In genomic region chr12:2961705-2962104, GRCh38 we compare ENCODE assay signal across 19 cellular contexts. TPM values are rescaled to one million over a fixed set of nuclear protein-coding genes. Genes with fewer than 3 reads are reported as not detected.
DNase-seq lines count a peak whose midpoint lies in the region; ATAC-seq and TF ChIP-seq lines count a peak whose summit lies in the region.
"Had no signal": no experiment of that assay in that cellular context is flagged by ENCODE, and none has a peak within 500 bp of the region (broad histone marks: within the 10 kb centered on the region; RNA-seq: fewer than 3 reads in every experiment).

No MANE protein-coding gene starts in this region.

- peaks cover 47% of the 10 kb centered on the region for H3K4me1 Mint-ChIP-seq in endodermal cell
- H3K4me1 Mint-ChIP-seq in nephron, result peaks cover 43% of the 10 kb centered on the region

- no peak for ATAC-seq in HG02852 (IDR thresholded peaks at IDR 0.05; ENCODE audit: unreplicated experiment)
- ATAC-seq: activated CD4-positive, alpha-beta T cell treated with anti-CD3 and anti-CD28 coated beads for 36 hours; natural killer cell; right cardiac atrium; T-helper 17 cell had no signal

- H3K36me3 ChIP-seq in HUES64 (ENCODE audit: insufficient read depth, low read length), result peaks cover 10% of the 10 kb centered on the region; the same call in 1 of the 2 replicates
- H3K36me3 ChIP-seq in endodermal cell (ENCODE audit: control insufficient read depth, insufficient read depth, low read length), result peaks cover 10% of the 10 kb centered on the region
- H3K36me3 ChIP-seq: uterus had no signal

- H3K4me1 ChIP-seq in HUES64 (ENCODE audit: insufficient read depth, low read length) (peaks cover 38% of the 10 kb centered on the region), endodermal cell (ENCODE audit: control insufficient read depth, insufficient read depth, low read length) (peaks cover 4% of the 10 kb centered on the region)
- H3K4me1 ChIP-seq: uterus had no signal

- H3K4me3 Mint-ChIP-seq in endodermal cell, result peak overlapping the region; percentile 69
- H3K4me3 Mint-ChIP-seq in nephron, result peak overlapping the region; percentile 73 to 92 (median 87)
- H3K4me3 Mint-ChIP-seq: natural killer cell had no signal

- H3K36me3 Mint-ChIP-seq in endodermal cell (ENCODE audit: low read depth) (peaks cover 19% of the 10 kb centered on the region), nephron (ENCODE audit: low read depth) (peaks cover 4% of the 10 kb centered on the region)
- H3K36me3 Mint-ChIP-seq: natural killer cell had no signal

- H3K9me3 Mint-ChIP-seq in endodermal cell, result no peaks in the 10 kb centered on the region
- H3K9me3 Mint-ChIP-seq in nephron, result no peaks in the 10 kb centered on the region
- H3K9me3 Mint-ChIP-seq: natural killer cell had no signal

- no peaks in the 10 kb centered on the region for H3K9me3 ChIP-seq in HUES64 (ENCODE audit: insufficient read depth, low read depth, low read length)
- H3K9me3 ChIP-seq in endodermal cell (ENCODE audit: control insufficient read depth, low read length), result no peaks in the 10 kb centered on the region
- H3K9me3 ChIP-seq: uterus had no signal

- POLR2A ChIA-PET in AG04449 (lab: Yijun Ruan, JAX), result interaction anchor here (1.0 kb wide), 1 partner anchor 77 kb away, joined by 6 read pairs; no protein-coding TSS in a partner anchor

- CTCF ChIA-PET in AG04449 (lab: Yijun Ruan, JAX), result interaction anchor here (0.7 to 1.1 kb wide), 4 partner anchors 9 to 77 kb away, joined by 3 to 4 read pairs (median 3); no protein-coding TSS in a partner anchor

- peaks cover 12% of the 10 kb centered on the region for H3K27me3 Mint-ChIP-seq in endodermal cell (ENCODE audit: insufficient read depth)
- peaks cover 38% of the 10 kb centered on the region for H3K27me3 Mint-ChIP-seq in nephron (ENCODE audit: low read depth)

- H3K27ac ChIP-seq in HUES64 (ENCODE audit: low read depth, low read length) (peak overlapping the region; percentile 29; the same call in 1 of the 2 replicates), endodermal cell (ENCODE audit: low read depth, low read length) (no peak overlapping the region)

- H3K4me3 ChIP-seq in AG04449 (ENCODE audit: low read depth, low read length) (peak overlapping the region; percentile 80), HUES64 (ENCODE audit: low read length) (peak overlapping the region; percentile 66), endodermal cell (ENCODE audit: low read length) (peak overlapping the region; percentile 91)
- H3K4me3 ChIP-seq: uterus had no signal

- WGBS in HUES64, result 40% methylated on average over 5 of the region's 5 CpGs
- WGBS in endodermal cell (ENCODE audit: insufficient coverage in 1 of 2, insufficient read length in 1 of 2), 2 experiments, result 63 to 86% methylated on average over 4 to 5 of the region's 5 CpGs

- H3K27me3 ChIP-seq in HUES64 (ENCODE audit: insufficient read depth, low read length), result peaks cover 13% of the 10 kb centered on the region
- H3K27me3 ChIP-seq in endodermal cell (ENCODE audit: control insufficient read depth, insufficient read depth, low read length, poor library complexity, severe bottlenecking), result no peaks in the 10 kb centered on the region
- H3K27me3 ChIP-seq: uterus had no signal

- DNase-seq in AG04449 (ENCODE audit: low read depth, low spot score) (no peak), endodermal cell (peak; percentile 58), NCI-H1417 (lab: John Stamatoyannopoulos, UW) (no peak), GM19238 (ENCODE audit: insufficient read length, low spot score) (no peak), T-helper 1 cell (no peak)
- DNase-seq: activated CD4-positive, alpha-beta T cell treated with anti-CD3 and anti-CD28 coated beads for 36 hours; cerebellar nuclear complex; glutamatergic neuron; Karpas-422; natural killer cell; NCI-H1694 treated with DMSO at 0.1 percent for 48 hours; NCI-H526; right cardiac atrium; stimulated activated naive CD4-positive, alpha-beta T cell; T-helper 17 cell; uterus had no signal

- H3K27ac Mint-ChIP-seq in endodermal cell (no peak overlapping the region), nephron (peak overlapping the region in 1 of 3 experiments; percentile 27)
- H3K27ac Mint-ChIP-seq: activated CD4-positive, alpha-beta T cell treated with anti-CD3 and anti-CD28 coated beads for 36 hours; natural killer cell; T-helper 17 cell had no signal

- H3K9ac ChIP-seq in HUES64 (ENCODE audit: low read depth, low read length) (peak overlapping the region; percentile 96; the same call in 1 of the 2 replicates), endodermal cell (ENCODE audit: extremely low read depth, low read length, poor library complexity, severe bottlenecking) (peak overlapping the region; percentile 8)

- no peak for TF ChIP-seq CTCF in AG04449 (IDR thresholded peaks at IDR 0.05; ENCODE audit: insufficient read depth, low read length, missing control alignments)
- TF ChIP-seq CTCF in endodermal cell (conservative IDR thresholded peaks at IDR 0.05), result no peak
- TF ChIP-seq CTCF in nephron (IDR thresholded peaks at IDR 0.05; ENCODE audit: unreplicated experiment in 3 of 3), result no peak

RNA-seq across cellular contexts. Expression of gene TEAD4, which starts 2.5 kb away (rescaled TPM):
- 71.2 TPM for polyA plus RNA-seq in HUES64 (2013, experiment 1 of 2)
- 58.8 TPM for polyA plus RNA-seq in HUES64 (2013, experiment 2 of 2)
- 10 to 100 TPM; 35.7 to 82.5 TPM for total RNA-seq in endodermal cell
- 18.6 TPM for polyA plus RNA-seq in endodermal cell (2013, experiment 1 of 2)
- 17.4 TPM for polyA plus RNA-seq in endodermal cell (2013, experiment 2 of 2)
- total RNA-seq: natural killer cell, T-helper 17 cell had no signal
